8 cellular contexts compared by ENCODE assay signal in genomic region chr3:156675744-156676466, GRCh38. TPM values are rescaled to one million over a fixed set of nuclear protein-coding genes. Genes with fewer than 3 reads are reported as not detected.
DNase-seq lines count a peak whose midpoint lies in the region; ATAC-seq, FAIRE-seq and TF ChIP-seq lines count a peak whose summit lies in the region.

No MANE protein-coding gene starts in this region.

- ATAC-seq in GM19395 (IDR thresholded peaks at IDR 0.05; ENCODE audit: unreplicated experiment) (no peak), HG03135 (IDR thresholded peaks at IDR 0.05; ENCODE audit: unreplicated experiment) (no peak)

- TF ChIP-seq POLR2A in H54 (IDR thresholded peaks at IDR 0.05; ENCODE audit: low read depth, low read length) = no peak

- H3K27ac ChIP-seq in fibroblast of lung (ENCODE audit: insufficient read depth, low read length) = peak overlapping the region; percentile 94

- H3K4me3 ChIP-seq in fibroblast of lung (replicated peaks in 1 of 4; ENCODE audit: control extremely low read depth in 1 of 4, insufficient read depth in 1 of 4, low read depth in 3 of 4, low read length in 4 of 4) (peak overlapping the region; percentile 79 to 88 (median 85)), neuron (ENCODE audit: low read length) (peak overlapping the region; percentile 83)

- H3K4me1 ChIP-seq in fibroblast of lung (ENCODE audit: control insufficient read depth, extremely low read depth, insufficient read depth, low read length) (peaks cover 5% of the 10 kb centered on the region), neuron (ENCODE audit: insufficient read depth, low read length) (peaks cover 11% of the 10 kb centered on the region)

- H4K20me1 ChIP-seq in fibroblast of lung (ENCODE audit: control insufficient read depth, extremely low read depth, insufficient read depth, low read length) = no peaks in the 10 kb centered on the region

- H3K27me3 ChIP-seq in fibroblast of lung (ENCODE audit: control insufficient read depth, insufficient read depth, low read length) (no peaks in the 10 kb centered on the region), neuron (ENCODE audit: insufficient read depth, low read length) (no peaks in the 10 kb centered on the region)

- peak overlapping the region; percentile 97 for H3K9ac ChIP-seq in fibroblast of lung (ENCODE audit: insufficient read depth, low read length)

- H3K9me3 ChIP-seq in fibroblast of lung (ENCODE audit: control insufficient read depth, insufficient read depth, low read depth, low read length) = no peaks in the 10 kb centered on the region
- no peaks in the 10 kb centered on the region for H3K9me3 ChIP-seq in neuron (ENCODE audit: low read length)

- peaks cover 5% of the 10 kb centered on the region for H3K36me3 ChIP-seq in fibroblast of lung (ENCODE audit: control insufficient read depth, insufficient read depth, low read length)
- peaks cover 10% of the 10 kb centered on the region for H3K36me3 ChIP-seq in neuron (ENCODE audit: insufficient read depth, low read length)

- FAIRE-seq in H54 (lab: Jason Lieb, UNC) = peak; percentile 96

- H3K4me2 ChIP-seq in fibroblast of lung (ENCODE audit: extremely low read depth, insufficient read depth, low read length) = peak overlapping the region; percentile 61

- in situ Hi-C loops in ACHN (cut with HindIII; ENCODE audit: low pct_ligation_motif_present, low pct_unique_long_range_greater_than_20kb, low sequenced_read_pairs) = no loop called here

- H3K79me2 ChIP-seq in fibroblast of lung (ENCODE audit: control insufficient read depth, insufficient read depth, low read length) = peaks cover 64% of the 10 kb centered on the region

- DNase-seq in ACHN = peak; percentile 83
- DNase-seq in H54 (ENCODE audit: insufficient read length, low spot score) = no peak
- DNase-seq in NCI-H526 treated with DMSO at 0.1 percent for 48 hours (lab: John Stamatoyannopoulos, UW) = peak; percentile 39
- DNase-seq in activated T-cell treated with anti-CD3 and anti-CD28 coated beads, Interleukin-2, amount 50 U/mL, for 1 hour = peak; percentile 39
- peak; percentile 86 to 94 for DNase-seq in fibroblast of lung (ENCODE audit: low read depth in 2 of 2)

- no peak for TF ChIP-seq CTCF in fibroblast of lung (conservative IDR thresholded peaks at IDR 0.05 in 1 of 2, IDR thresholded peaks at IDR 0.05 in 1 of 2; ENCODE audit: low read depth in 1 of 2, low read length in 2 of 2)

- H2AFZ ChIP-seq in fibroblast of lung (ENCODE audit: low read length) = no peak overlapping the region
- peak overlapping the region; percentile 87 for H2AFZ ChIP-seq in neuron (ENCODE audit: low read depth, low read length)

RNA-seq across cellular contexts. Expression of gene TIPARP, which starts 1.5 kb away (rescaled TPM):
- 15.9 and 22.1 TPM in 2 replicates for total RNA-seq in fibroblast of lung
- 8.6 and 11.8 TPM in 2 replicates for polyA plus RNA-seq in fibroblast of lung
- 7.7 and 10.8 TPM in 2 replicates for polyA plus RNA-seq in fibroblast of lung (2012)
- polyA minus RNA-seq in fibroblast of lung (ENCODE audit: low replicate concordance) = 5.3 and 9.9 TPM in 2 replicates
